In genomic region chr9:114900937-114901802, GRCh38 we compare ENCODE assay signal across 13 cellular contexts. TPM values are rescaled to one million over a fixed set of nuclear protein-coding genes. Genes with fewer than 3 reads are reported as not detected.
A peak's percentile ranks its signal among the peaks of the same experiment; 100 is the strongest.
DNase-seq lines count a peak whose midpoint lies in the region; ATAC-seq and TF ChIP-seq lines count a peak whose summit lies in the region.
"Had no signal": no experiment of that assay in that cellular context is flagged by ENCODE, and none has a peak within 500 bp of the region (broad histone marks: within the 10 kb centered on the region; RNA-seq: fewer than 3 reads in every experiment).

No MANE protein-coding gene starts in this region.

- H3K4me3 ChIP-seq in AG10803 (ENCODE audit: low read length) (no peak overlapping the region), fibroblast of pulmonary artery (replicated peaks; ENCODE audit: low read depth, low read length) (no peak overlapping the region)
- H3K4me3 ChIP-seq in effector memory CD4-positive, alpha-beta T cell (ENCODE audit: insufficient read depth, low read depth, low read length, poor library complexity, severe bottlenecking), result no peak overlapping the region
- H3K4me3 ChIP-seq: ascending aorta, BLaER1, prostate gland had no signal

- H3K4me1 ChIP-seq in effector memory CD4-positive, alpha-beta T cell (ENCODE audit: control insufficient read depth, insufficient read depth, low read length, poor library complexity, severe bottlenecking), result peaks cover 76% of the 10 kb centered on the region
- H3K4me1 ChIP-seq: ascending aorta, prostate gland had no signal

- peak; percentile 81 for DNase-seq in AG10803 (ENCODE audit: low read depth)
- peak; percentile 81 for DNase-seq in HFFc6
- DNase-seq in fibroblast of pulmonary artery (ENCODE audit: low read depth), result peak; percentile 53
- DNase-seq in NCI-H345 treated with DMSO at 0.1 percent for 48 hours (lab: John Stamatoyannopoulos, UW; ENCODE audit: unreplicated experiment), result no peak
- no peak for DNase-seq in NCI-H187 (lab: John Stamatoyannopoulos, UW)
- no peak for DNase-seq in effector memory CD4-positive, alpha-beta T cell
- DNase-seq: NCI-H1694 treated with DMSO at 0.1 percent for 48 hours had no signal

- H3K9me3 Mint-ChIP-seq in HFFc6, result no peaks in the 10 kb centered on the region
- no peaks in the 10 kb centered on the region for H3K9me3 Mint-ChIP-seq in activated T-helper 17 cell treated with anti-CD3 and anti-CD28 coated beads, Interleukin-2, amount 50 U/mL, for 72 hours

- peak overlapping the region; percentile 60 for H3K4me3 Mint-ChIP-seq in HFFc6
- peak overlapping the region; percentile 76 for H3K4me3 Mint-ChIP-seq in activated T-helper 17 cell treated with anti-CD3 and anti-CD28 coated beads, Interleukin-2, amount 50 U/mL, for 72 hours

- no peak overlapping the region; the same call in none of the 2 replicates for H3K27ac Mint-ChIP-seq in HFFc6
- H3K27ac Mint-ChIP-seq in activated T-helper 17 cell treated with anti-CD3 and anti-CD28 coated beads, Interleukin-2, amount 50 U/mL, for 72 hours, result peak overlapping the region; percentile 93

- no peaks in the 10 kb centered on the region for H3K9me3 ChIP-seq in effector memory CD4-positive, alpha-beta T cell (ENCODE audit: control insufficient read depth, low read length)
- H3K9me3 ChIP-seq: ascending aorta, BLaER1, prostate gland had no signal

- peaks cover 3% of the 10 kb centered on the region; the same call in 1 of the 2 replicates for H3K4me1 Mint-ChIP-seq in HFFc6 (ENCODE audit: low read depth)
- H3K4me1 Mint-ChIP-seq in activated T-helper 17 cell treated with anti-CD3 and anti-CD28 coated beads, Interleukin-2, amount 50 U/mL, for 72 hours, result peaks cover 43% of the 10 kb centered on the region

- no peaks in the 10 kb centered on the region for H3K27me3 ChIP-seq in effector memory CD4-positive, alpha-beta T cell (replicated peaks; ENCODE audit: control insufficient read depth, insufficient read depth, low read length, poor library complexity, severe bottlenecking)
- H3K27me3 ChIP-seq: ascending aorta, BLaER1 had no signal

- H3K27me3 Mint-ChIP-seq in HFFc6 (ENCODE audit: insufficient read depth), result no peaks in the 10 kb centered on the region
- no peaks in the 10 kb centered on the region for H3K27me3 Mint-ChIP-seq in activated T-helper 17 cell treated with anti-CD3 and anti-CD28 coated beads, Interleukin-2, amount 50 U/mL, for 72 hours

- no peak overlapping the region for H3K27ac ChIP-seq in effector memory CD4-positive, alpha-beta T cell (ENCODE audit: insufficient read depth, low read length, poor library complexity, severe bottlenecking)
- H3K27ac ChIP-seq: ascending aorta, BLaER1, prostate gland had no signal

- no peaks in the 10 kb centered on the region; the same call in 1 of the 2 replicates for H3K36me3 Mint-ChIP-seq in HFFc6 (ENCODE audit: low read depth)
- peaks cover 58% of the 10 kb centered on the region for H3K36me3 Mint-ChIP-seq in activated T-helper 17 cell treated with anti-CD3 and anti-CD28 coated beads, Interleukin-2, amount 50 U/mL, for 72 hours (ENCODE audit: low read depth)

- H3K36me3 ChIP-seq in effector memory CD4-positive, alpha-beta T cell (ENCODE audit: control insufficient read depth, insufficient read depth, low read length), result peaks cover 48% of the 10 kb centered on the region
- H3K36me3 ChIP-seq: ascending aorta, BLaER1, prostate gland had no signal

- peak; percentile 48 for ATAC-seq in activated T-helper 17 cell treated with anti-CD3 and anti-CD28 coated beads, Interleukin-2, amount 50 U/mL, for 72 hours (replicated peaks)
- no peak for ATAC-seq in GM18511 (IDR thresholded peaks at IDR 0.05; ENCODE audit: unreplicated experiment)

- no peak for TF ChIP-seq CTCF in AG10803 (conservative IDR thresholded peaks at IDR 0.05; ENCODE audit: low read length)
- TF ChIP-seq CTCF in HFFc6 (IDR thresholded peaks at IDR 0.05), result no peak
- no peak for TF ChIP-seq CTCF in fibroblast of pulmonary artery (IDR thresholded peaks at IDR 0.05; ENCODE audit: low read length, missing control alignments)

RNA-seq across cellular contexts. Expression of gene TNFSF8, which starts 29.2 kb away (rescaled TPM):
- total RNA-seq in HFFc6 (2021; fragmentation: NEBNext Ultra II Directional; extraction: Animal tissue kit (Norgen Biotek cat#: 25700)), result not detected
- 10 to 100 TPM; 17.2 to 20.1 TPM for total RNA-seq in activated T-helper 17 cell treated with anti-CD3 and anti-CD28 coated beads, Interleukin-2, amount 50 U/mL, for 72 hours
- total RNA-seq: G401 had no signal

Comparison
In these comparisons a context has a peak if more than half of its experiments do, and no peak if none do; other contexts are left out.
1. DNase-seq: peak in AG10803 (single experiment), HFFc6 (single experiment) and fibroblast of pulmonary artery (single experiment); none in NCI-H345 treated with DMSO at 0.1 percent for 48 hours (single experiment), NCI-H187 (0 of 2) and effector memory CD4-positive, alpha-beta T cell (0 of 3).
2. RNA of gene TNFSF8, which starts 29.2 kb away (total RNA-seq): 17.2 to 20.1 TPM in activated T-helper 17 cell treated with anti-CD3 and anti-CD28 coated beads, Interleukin-2, amount 50 U/mL, for 72 hours; not detected in HFFc6; every median in the first group is over 10 times any median in the second.